Comparison of ENCODE assay signal across 1 cellular context in the genomic region with DNA sequence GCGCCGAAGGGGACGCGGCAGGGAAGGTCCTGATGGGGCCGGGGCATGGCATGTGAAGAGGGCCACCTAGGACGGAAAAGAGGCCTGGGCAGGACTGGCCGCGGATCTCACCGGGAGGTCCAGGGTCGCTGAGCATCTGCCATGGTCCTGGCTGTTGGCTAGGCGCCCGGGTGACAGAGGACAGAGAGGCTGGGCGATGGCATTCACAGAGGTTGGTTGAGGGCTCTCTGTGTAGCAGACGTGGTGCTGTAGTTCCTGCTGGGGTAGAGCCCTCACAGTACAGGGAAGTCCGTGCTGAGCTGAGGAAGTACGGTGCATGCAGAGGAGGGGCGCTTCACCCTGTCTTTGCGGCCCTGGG.
A peak's percentile ranks its signal among the peaks of the same experiment; 100 is the strongest.
TF ChIP-seq lines count a peak whose summit lies in the region.

No MANE protein-coding gene starts in this region.

TF ChIP-seq in K562, 482 proteins besides CTCF, POLR2A, EP300 and RAD21 (continued from another document and continues in another):
- TF ChIP-seq GTF2B (IDR thresholded peaks at IDR 0.05; ENCODE audit: extremely low read depth, insufficient read length) (no peak), KAT7 (CRISPR knock-in tag; IDR thresholded peaks at IDR 0.05; ENCODE audit: borderline replicate concordance) (0 out of 2 replicates have a peak, but pooled peaks have one; percentile 84), ZFPM2 (CRISPR knock-in tag; IDR thresholded peaks at IDR 0.05) (no peak), TCF7 (IDR thresholded peaks at IDR 0.05; ENCODE audit: borderline replicate concordance) (no peak), ZNF217 (CRISPR knock-in tag; IDR thresholded peaks at IDR 0.05) (no peak), PRPF4 (IDR thresholded peaks at IDR 0.05; ENCODE audit: insufficient read depth, low read depth, low read length, poor library complexity, severe bottlenecking) (no peak), GTF2E2 (tag; IDR thresholded peaks at IDR 0.05) (no peak), FUS (optimal IDR thresholded peaks at IDR 0.05; ENCODE audit: low read depth, low read length) (no peak), AFF4 (CRISPR knock-in tag; IDR thresholded peaks at IDR 0.05) (peak; percentile 42; the same call in 1 of the 2 replicates), HDAC1 (IDR thresholded peaks at IDR 0.05) (0 out of 4 replicates have a peak, but pooled peaks of 1 of the 2 experiments have one; percentile 27), ELK1 (CRISPR knock-in tag; IDR thresholded peaks at IDR 0.05) (no peak), ZNF174 (CRISPR knock-in tag; IDR thresholded peaks at IDR 0.05) (no peak), HNRNPL (IDR thresholded peaks at IDR 0.05; ENCODE audit: low read depth, low read length) (no peak), ZNF253 (CRISPR knock-in tag; conservative IDR thresholded peaks at IDR 0.05) (no peak), ZNF77 (CRISPR knock-in tag; IDR thresholded peaks at IDR 0.05) (no peak), PHF21A (IDR thresholded peaks at IDR 0.05; ENCODE audit: borderline replicate concordance, low read depth) (no peak), MYNN (IDR thresholded peaks at IDR 0.05) (no peak), MYNN (CRISPR knock-in tag; IDR thresholded peaks at IDR 0.05) (no peak), ZNF511 (CRISPR knock-in tag; IDR thresholded peaks at IDR 0.05) (no peak), TEAD1 (CRISPR knock-in tag; IDR thresholded peaks at IDR 0.05) (peak in 1 of 2 experiments; percentile 24; a peak in 1 of 4 replicates), HMGN3 (IDR thresholded peaks at IDR 0.05; ENCODE audit: borderline replicate concordance, extremely low read depth, insufficient read length, low read depth, low read length) (no peak), RERE (CRISPR knock-in tag; IDR thresholded peaks at IDR 0.05; ENCODE audit: borderline replicate concordance) (no peak), ZNF75A (CRISPR knock-in tag; IDR thresholded peaks at IDR 0.05) (no peak), HEY1 (CRISPR knock-in tag; IDR thresholded peaks at IDR 0.05; ENCODE audit: borderline replicate concordance) (no peak), KLF16 (IDR thresholded peaks at IDR 0.05) (no peak)
- TF ChIP-seq, protein P1, sequence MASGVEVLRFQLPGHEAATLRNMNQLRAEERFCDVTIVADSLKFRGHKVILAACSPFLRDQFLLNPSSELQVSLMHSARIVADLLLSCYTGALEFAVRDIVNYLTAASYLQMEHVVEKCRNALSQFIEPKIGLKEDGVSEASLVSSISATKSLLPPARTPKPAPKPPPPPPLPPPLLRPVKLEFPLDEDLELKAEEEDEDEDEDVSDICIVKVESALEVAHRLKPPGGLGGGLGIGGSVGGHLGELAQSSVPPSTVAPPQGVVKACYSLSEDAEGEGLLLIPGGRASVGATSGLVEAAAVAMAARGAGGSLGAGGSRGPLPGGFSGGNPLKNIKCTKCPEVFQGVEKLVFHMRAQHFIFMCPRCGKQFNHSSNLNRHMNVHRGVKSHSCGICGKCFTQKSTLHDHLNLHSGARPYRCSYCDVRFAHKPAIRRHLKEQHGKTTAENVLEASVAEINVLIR (CRISPR knock-in tag; IDR thresholded peaks at IDR 0.05): no peak
- TF ChIP-seq, protein P2, sequence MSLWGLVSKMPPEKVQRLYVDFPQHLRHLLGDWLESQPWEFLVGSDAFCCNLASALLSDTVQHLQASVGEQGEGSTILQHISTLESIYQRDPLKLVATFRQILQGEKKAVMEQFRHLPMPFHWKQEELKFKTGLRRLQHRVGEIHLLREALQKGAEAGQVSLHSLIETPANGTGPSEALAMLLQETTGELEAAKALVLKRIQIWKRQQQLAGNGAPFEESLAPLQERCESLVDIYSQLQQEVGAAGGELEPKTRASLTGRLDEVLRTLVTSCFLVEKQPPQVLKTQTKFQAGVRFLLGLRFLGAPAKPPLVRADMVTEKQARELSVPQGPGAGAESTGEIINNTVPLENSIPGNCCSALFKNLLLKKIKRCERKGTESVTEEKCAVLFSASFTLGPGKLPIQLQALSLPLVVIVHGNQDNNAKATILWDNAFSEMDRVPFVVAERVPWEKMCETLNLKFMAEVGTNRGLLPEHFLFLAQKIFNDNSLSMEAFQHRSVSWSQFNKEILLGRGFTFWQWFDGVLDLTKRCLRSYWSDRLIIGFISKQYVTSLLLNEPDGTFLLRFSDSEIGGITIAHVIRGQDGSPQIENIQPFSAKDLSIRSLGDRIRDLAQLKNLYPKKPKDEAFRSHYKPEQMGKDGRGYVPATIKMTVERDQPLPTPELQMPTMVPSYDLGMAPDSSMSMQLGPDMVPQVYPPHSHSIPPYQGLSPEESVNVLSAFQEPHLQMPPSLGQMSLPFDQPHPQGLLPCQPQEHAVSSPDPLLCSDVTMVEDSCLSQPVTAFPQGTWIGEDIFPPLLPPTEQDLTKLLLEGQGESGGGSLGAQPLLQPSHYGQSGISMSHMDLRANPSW (CRISPR knock-in tag; IDR thresholded peaks at IDR 0.05): no peak
- TF ChIP-seq, protein P3, sequence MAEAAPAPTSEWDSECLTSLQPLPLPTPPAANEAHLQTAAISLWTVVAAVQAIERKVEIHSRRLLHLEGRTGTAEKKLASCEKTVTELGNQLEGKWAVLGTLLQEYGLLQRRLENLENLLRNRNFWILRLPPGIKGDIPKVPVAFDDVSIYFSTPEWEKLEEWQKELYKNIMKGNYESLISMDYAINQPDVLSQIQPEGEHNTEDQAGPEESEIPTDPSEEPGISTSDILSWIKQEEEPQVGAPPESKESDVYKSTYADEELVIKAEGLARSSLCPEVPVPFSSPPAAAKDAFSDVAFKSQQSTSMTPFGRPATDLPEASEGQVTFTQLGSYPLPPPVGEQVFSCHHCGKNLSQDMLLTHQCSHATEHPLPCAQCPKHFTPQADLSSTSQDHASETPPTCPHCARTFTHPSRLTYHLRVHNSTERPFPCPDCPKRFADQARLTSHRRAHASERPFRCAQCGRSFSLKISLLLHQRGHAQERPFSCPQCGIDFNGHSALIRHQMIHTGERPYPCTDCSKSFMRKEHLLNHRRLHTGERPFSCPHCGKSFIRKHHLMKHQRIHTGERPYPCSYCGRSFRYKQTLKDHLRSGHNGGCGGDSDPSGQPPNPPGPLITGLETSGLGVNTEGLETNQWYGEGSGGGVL (CRISPR knock-in tag; IDR thresholded peaks at IDR 0.05): no peak
- TF ChIP-seq, protein P4, sequence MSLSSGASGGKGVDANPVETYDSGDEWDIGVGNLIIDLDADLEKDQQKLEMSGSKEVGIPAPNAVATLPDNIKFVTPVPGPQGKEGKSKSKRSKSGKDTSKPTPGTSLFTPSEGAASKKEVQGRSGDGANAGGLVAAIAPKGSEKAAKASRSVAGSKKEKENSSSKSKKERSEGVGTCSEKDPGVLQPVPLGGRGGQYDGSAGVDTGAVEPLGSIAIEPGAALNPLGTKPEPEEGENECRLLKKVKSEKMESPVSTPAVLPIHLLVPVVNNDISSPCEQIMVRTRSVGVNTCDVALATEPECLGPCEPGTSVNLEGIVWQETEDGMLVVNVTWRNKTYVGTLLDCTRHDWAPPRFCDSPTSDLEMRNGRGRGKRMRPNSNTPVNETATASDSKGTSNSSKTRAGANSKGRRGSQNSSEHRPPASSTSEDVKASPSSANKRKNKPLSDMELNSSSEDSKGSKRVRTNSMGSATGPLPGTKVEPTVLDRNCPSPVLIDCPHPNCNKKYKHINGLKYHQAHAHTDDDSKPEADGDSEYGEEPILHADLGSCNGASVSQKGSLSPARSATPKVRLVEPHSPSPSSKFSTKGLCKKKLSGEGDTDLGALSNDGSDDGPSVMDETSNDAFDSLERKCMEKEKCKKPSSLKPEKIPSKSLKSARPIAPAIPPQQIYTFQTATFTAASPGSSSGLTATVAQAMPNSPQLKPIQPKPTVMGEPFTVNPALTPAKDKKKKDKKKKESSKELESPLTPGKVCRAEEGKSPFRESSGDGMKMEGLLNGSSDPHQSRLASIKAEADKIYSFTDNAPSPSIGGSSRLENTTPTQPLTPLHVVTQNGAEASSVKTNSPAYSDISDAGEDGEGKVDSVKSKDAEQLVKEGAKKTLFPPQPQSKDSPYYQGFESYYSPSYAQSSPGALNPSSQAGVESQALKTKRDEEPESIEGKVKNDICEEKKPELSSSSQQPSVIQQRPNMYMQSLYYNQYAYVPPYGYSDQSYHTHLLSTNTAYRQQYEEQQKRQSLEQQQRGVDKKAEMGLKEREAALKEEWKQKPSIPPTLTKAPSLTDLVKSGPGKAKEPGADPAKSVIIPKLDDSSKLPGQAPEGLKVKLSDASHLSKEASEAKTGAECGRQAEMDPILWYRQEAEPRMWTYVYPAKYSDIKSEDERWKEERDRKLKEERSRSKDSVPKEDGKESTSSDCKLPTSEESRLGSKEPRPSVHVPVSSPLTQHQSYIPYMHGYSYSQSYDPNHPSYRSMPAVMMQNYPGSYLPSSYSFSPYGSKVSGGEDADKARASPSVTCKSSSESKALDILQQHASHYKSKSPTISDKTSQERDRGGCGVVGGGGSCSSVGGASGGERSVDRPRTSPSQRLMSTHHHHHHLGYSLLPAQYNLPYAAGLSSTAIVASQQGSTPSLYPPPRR (CRISPR knock-in tag; IDR thresholded peaks at IDR 0.05; ENCODE audit: borderline replicate concordance): 0 out of 2 replicates have a peak, but pooled peaks have one; percentile 30
- TF ChIP-seq, protein P5, sequence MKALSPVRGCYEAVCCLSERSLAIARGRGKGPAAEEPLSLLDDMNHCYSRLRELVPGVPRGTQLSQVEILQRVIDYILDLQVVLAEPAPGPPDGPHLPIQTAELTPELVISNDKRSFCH (CRISPR knock-in tag; IDR thresholded peaks at IDR 0.05): no peak
- TF ChIP-seq, protein P5 (tag; IDR thresholded peaks at IDR 0.05): no peak
